21 cellular contexts compared by ENCODE assay signal in the genomic region with DNA sequence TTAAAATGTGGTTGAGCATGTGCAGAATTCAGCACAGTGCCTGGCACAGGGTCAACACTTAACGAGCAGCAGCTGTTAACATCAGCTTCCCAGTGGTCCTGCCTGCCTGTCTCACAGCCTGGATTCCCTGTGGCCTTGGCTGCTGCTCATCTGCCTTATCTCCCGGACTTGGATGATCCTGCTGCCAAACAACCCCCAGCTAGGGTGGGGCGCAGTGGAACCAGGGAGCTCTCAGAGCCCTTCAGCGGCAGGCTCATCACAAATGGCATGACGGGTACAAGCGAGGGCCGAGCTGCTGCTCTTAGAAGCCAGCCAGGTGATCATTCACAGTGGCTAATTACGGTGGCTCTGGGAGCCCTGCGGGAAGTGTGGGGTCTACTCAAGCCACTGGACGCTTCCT. TPM values are rescaled to one million over a fixed set of nuclear protein-coding genes. Genes with fewer than 3 reads are reported as not detected.
"Had no signal": no experiment of that assay in that cellular context is flagged by ENCODE, and none has a peak within 500 bp of the region (broad histone marks: within the 10 kb centered on the region; RNA-seq: fewer than 3 reads in every experiment).

No MANE protein-coding gene starts in this region.

- H3K4me3 ChIP-seq: breast epithelium, gastroesophageal sphincter, psoas muscle, sigmoid colon, spleen, suprapubic skin, upper lobe of left lung had no signal

- H3K27me3 ChIP-seq: breast epithelium, gastroesophageal sphincter, sigmoid colon, suprapubic skin, upper lobe of left lung had no signal

- H3K4me1 ChIP-seq: breast epithelium, gastroesophageal sphincter, psoas muscle, sigmoid colon, spleen, upper lobe of left lung had no signal

- ATAC-seq: activated T-cell treated with anti-CD3 and anti-CD28 coated beads, Interleukin-2, amount 50 U/mL, for 72 hours; effector memory CD8-positive, alpha-beta T cell; gastroesophageal sphincter; left lobe of liver; psoas muscle had no signal

- DNase-seq: activated CD4-positive, alpha-beta T cell treated with anti-CD3 and anti-CD28 coated beads, Interleukin-2, amount 10 ng/mL, durations not matched to agents 7 days and 5 days; activated CD8-positive, alpha-beta memory T cell treated with anti-CD3 and anti-CD28 coated beads, Interleukin-2, amount 50 U/mL, for 48 hours; activated gamma-delta T cell; activated naive CD8-positive, alpha-beta T cell treated with anti-CD3 and anti-CD28 coated beads for 36 hours; activated T-cell treated with anti-CD3 and anti-CD28 coated beads, Interleukin-2, amount 50 U/mL, for 72 hours; anterior cingulate cortex; dermis blood vessel endothelial cell; effector memory CD8-positive, alpha-beta T cell; nephron progenitor cell; occipital lobe; upper lobe of left lung had no signal

- H3K9me3 ChIP-seq: breast epithelium, gastroesophageal sphincter, psoas muscle, sigmoid colon, spleen, suprapubic skin, upper lobe of left lung had no signal

- H3K36me3 ChIP-seq: breast epithelium, gastroesophageal sphincter, sigmoid colon, spleen, suprapubic skin, upper lobe of left lung had no signal

- H3K27ac ChIP-seq: breast epithelium, epithelial cell of prostate, gastroesophageal sphincter, psoas muscle, sigmoid colon, spleen, suprapubic skin, upper lobe of left lung had no signal

RNA-seq across cellular contexts. Expression of a gene that starts 51.2 kb away (rescaled TPM):
- total RNA-seq: activated CD4-positive, alpha-beta T cell treated with anti-CD3 and anti-CD28 coated beads, Interleukin-2, amount 10 ng/mL, durations not matched to agents 7 days and 5 days; activated naive CD8-positive, alpha-beta T cell treated with anti-CD3 and anti-CD28 coated beads for 36 hours; breast epithelium; cerebellum; dermis blood vessel endothelial cell; gastroesophageal sphincter; left lobe of liver; mesenteric fat pad; occipital lobe; sigmoid colon; spleen; suprapubic skin; upper lobe of left lung had no signal
- polyA plus RNA-seq: psoas muscle, sigmoid colon had no signal
